Comparison of ENCODE assay signal across 2 cellular contexts in genomic region chr19:1956868-1957492, GRCh38.
TF ChIP-seq lines count a peak whose summit lies in the region.

No MANE protein-coding gene starts in this region.

TF ChIP-seq in H1, 55 proteins besides CTCF, POLR2A, EP300 and RAD21:
- TF ChIP-seq CREB1 (IDR thresholded peaks at IDR 0.05) (peak; percentile 32; the same call in 1 of the 2 replicates), EGR1 (IDR thresholded peaks at IDR 0.05; ENCODE audit: borderline replicate concordance, low read depth, low read length) (peak; percentile 43; the same call in 1 of the 2 replicates), KDM4A (IDR thresholded peaks at IDR 0.05; ENCODE audit: low read depth, low read length, severe bottlenecking) (no peak), GABPA (IDR thresholded peaks at IDR 0.05; ENCODE audit: borderline replicate concordance, insufficient read depth, low read length) (0 out of 2 replicates have a peak, but pooled peaks have one; percentile 52), JUND (IDR thresholded peaks at IDR 0.05; ENCODE audit: low read length) (no peak), CTBP2 (IDR thresholded peaks at IDR 0.05; ENCODE audit: borderline replicate concordance, insufficient read depth, insufficient read length, low read length) (no peak)
TF ChIP-seq in H1: peak in this region for 3.

TF ChIP-seq in GM12891, 5 proteins besides CTCF, POLR2A, EP300 and RAD21:
- TF ChIP-seq SPI1 (IDR thresholded peaks at IDR 0.05; ENCODE audit: low read depth, low read length): no peak
- no peak for TF ChIP-seq TAF1 (IDR thresholded peaks at IDR 0.05; ENCODE audit: low read depth, low read length)
- TF ChIP-seq POLR2AphosphoS5 (IDR thresholded peaks at IDR 0.05; ENCODE audit: low read depth, low read length): no peak
- TF ChIP-seq PAX5 (IDR thresholded peaks at IDR 0.05; ENCODE audit: insufficient read depth, low read length, severe bottlenecking): no peak
- no peak for TF ChIP-seq POU2F2 (IDR thresholded peaks at IDR 0.05; ENCODE audit: low read depth, low read length)
